Comparison of ENCODE assay signal across 15 cellular contexts in genomic region chr4:76058302-76058701, GRCh38. TPM values are rescaled to one million over a fixed set of nuclear protein-coding genes. Genes with fewer than 3 reads are reported as not detected.
A peak's percentile ranks its signal among the peaks of the same experiment; 100 is the strongest.
DNase-seq lines count a peak whose midpoint lies in the region; ATAC-seq and TF ChIP-seq lines count a peak whose summit lies in the region.
"Had no signal": no experiment of that assay in that cellular context is flagged by ENCODE, and none has a peak within 500 bp of the region (broad histone marks: within the 10 kb centered on the region; RNA-seq: fewer than 3 reads in every experiment).

No MANE protein-coding gene starts in this region.

- no peak for DNase-seq in activated CD8-positive, alpha-beta memory T cell treated with anti-CD3 and anti-CD28 coated beads, Interleukin-2, amount 10 ng/mL, durations not matched to agents 7 days and 5 days
- DNase-seq in activated CD8-positive, alpha-beta memory T cell treated with anti-CD3 and anti-CD28 coated beads, Interleukin-2, amount 50 U/mL, for 4 hours = no peak
- DNase-seq in smooth muscle cell (lab: John Stamatoyannopoulos, UW; ENCODE audit: unreplicated experiment) (no peak), foreskin keratinocyte (no peak), GM23248 (no peak)
- DNase-seq: ACHN, DND-41, MM.1S had no signal

- H2AFZ ChIP-seq in smooth muscle cell (ENCODE audit: low read depth) = peak overlapping the region; percentile 4
- no peak overlapping the region for H2AFZ ChIP-seq in GM23248

- H3K9me3 Mint-ChIP-seq in activated CD8-positive, alpha-beta memory T cell treated with anti-CD3 and anti-CD28 coated beads, Interleukin-2, amount 10 ng/mL, durations not matched to agents 7 days and 5 days (ENCODE audit: low read depth) = no peaks in the 10 kb centered on the region

- H3K36me3 ChIP-seq in smooth muscle cell (ENCODE audit: low read depth) (no peaks in the 10 kb centered on the region), GM23248 (ENCODE audit: low read depth) (no peaks in the 10 kb centered on the region)
- H3K36me3 ChIP-seq: breast epithelium, vagina had no signal

- H3K36me3 Mint-ChIP-seq in activated CD8-positive, alpha-beta memory T cell treated with anti-CD3 and anti-CD28 coated beads, Interleukin-2, amount 10 ng/mL, durations not matched to agents 7 days and 5 days = peaks cover 23% of the 10 kb centered on the region

- ATAC-seq in activated CD8-positive, alpha-beta memory T cell treated with anti-CD3 and anti-CD28 coated beads, Interleukin-2, amount 10 ng/mL, durations not matched to agents 7 days and 5 days = peak; percentile 71
- ATAC-seq in GM21447 (IDR thresholded peaks at IDR 0.05; ENCODE audit: unreplicated experiment) = peak; percentile 34
- peak; percentile 34 for ATAC-seq in HG03342 (IDR thresholded peaks at IDR 0.05; ENCODE audit: unreplicated experiment)
- ATAC-seq in foreskin keratinocyte = no peak
- ATAC-seq in SK-N-SH treated with all-trans-retinoic acid at 6 μM for 48 hours = no peak
- ATAC-seq: sciatic nerve had no signal

- H3K9me2 ChIP-seq in GM23248 (ENCODE audit: insufficient read depth) = no peaks in the 10 kb centered on the region

- H3K27ac ChIP-seq in smooth muscle cell (ENCODE audit: low read depth) (no peak overlapping the region), foreskin keratinocyte (no peak overlapping the region), GM23248 (no peak overlapping the region)
- H3K27ac ChIP-seq: breast epithelium, vagina had no signal

- in situ Hi-C loops in GM23248 (cut with MboI) = no loop called here

- H3K4me3 Mint-ChIP-seq in activated CD8-positive, alpha-beta memory T cell treated with anti-CD3 and anti-CD28 coated beads, Interleukin-2, amount 10 ng/mL, durations not matched to agents 7 days and 5 days = no peak overlapping the region

- TF ChIP-seq CTCF in smooth muscle cell (IDR thresholded peaks at IDR 0.05; ENCODE audit: borderline replicate concordance, insufficient read depth, poor library complexity, severe bottlenecking) = no peak
- no peak for TF ChIP-seq CTCF in foreskin keratinocyte (conservative IDR thresholded peaks at IDR 0.05)

- H3K27me3 Mint-ChIP-seq in activated CD8-positive, alpha-beta memory T cell treated with anti-CD3 and anti-CD28 coated beads, Interleukin-2, amount 10 ng/mL, durations not matched to agents 7 days and 5 days = peaks cover 4% of the 10 kb centered on the region

- H3K27me3 ChIP-seq in smooth muscle cell (ENCODE audit: low read depth) (peaks cover 7% of the 10 kb centered on the region), foreskin keratinocyte (no peaks in the 10 kb centered on the region), GM23248 (replicated peaks; ENCODE audit: insufficient read depth) (peaks cover 57% of the 10 kb centered on the region)
- H3K27me3 ChIP-seq: breast epithelium, vagina had no signal

- H3F3A ChIP-seq in smooth muscle cell (ENCODE audit: low read depth) = peaks cover 11% of the 10 kb centered on the region
- no peaks in the 10 kb centered on the region for H3F3A ChIP-seq in GM23248 (ENCODE audit: insufficient read depth)

- H3K9me3 ChIP-seq in smooth muscle cell (replicated peaks; ENCODE audit: low read depth) = no peaks in the 10 kb centered on the region
- no peaks in the 10 kb centered on the region for H3K9me3 ChIP-seq in GM23248 (ENCODE audit: low read depth)
- H3K9me3 ChIP-seq: breast epithelium, vagina had no signal

- CTCF ChIA-PET in activated CD8-positive, alpha-beta memory T cell treated with anti-CD3 and anti-CD28 coated beads, Interleukin-2, amount 10 ng/mL, durations not matched to agents 7 days and 5 days (lab: Charles Lee) = interaction anchor here (1.0 to 2.7 kb wide), 6 partner anchors 13 to 67 kb away, joined by 3 to 28 read pairs (median 4); partner anchors contain the start of gene SDAD1

- H3K27ac Mint-ChIP-seq in activated CD8-positive, alpha-beta memory T cell treated with anti-CD3 and anti-CD28 coated beads, Interleukin-2, amount 10 ng/mL, durations not matched to agents 7 days and 5 days = peak overlapping the region; percentile 80

- H4K20me1 ChIP-seq in smooth muscle cell (ENCODE audit: low read depth) (no peaks in the 10 kb centered on the region), GM23248 (ENCODE audit: insufficient read depth) (no peaks in the 10 kb centered on the region)

- H3K4me1 ChIP-seq in smooth muscle cell (ENCODE audit: low read depth) (peaks cover 26% of the 10 kb centered on the region), foreskin keratinocyte (peaks cover 22% of the 10 kb centered on the region), GM23248 (ENCODE audit: insufficient read depth) (no peaks in the 10 kb centered on the region)
- H3K4me1 ChIP-seq: breast epithelium, vagina had no signal

- H3K79me2 ChIP-seq in smooth muscle cell (ENCODE audit: low read depth) = no peaks in the 10 kb centered on the region
- no peaks in the 10 kb centered on the region for H3K79me2 ChIP-seq in GM23248 (ENCODE audit: insufficient read depth)

- H3K4me2 ChIP-seq in smooth muscle cell (no peak overlapping the region), GM23248 (ENCODE audit: unreplicated experiment) (no peak overlapping the region)

- peaks cover 77% of the 10 kb centered on the region for H3K4me1 Mint-ChIP-seq in activated CD8-positive, alpha-beta memory T cell treated with anti-CD3 and anti-CD28 coated beads, Interleukin-2, amount 10 ng/mL, durations not matched to agents 7 days and 5 days

- H3K9ac ChIP-seq in smooth muscle cell (ENCODE audit: low read depth) = no peak overlapping the region
- no peak overlapping the region for H3K9ac ChIP-seq in GM23248

- H3K4me3 ChIP-seq in smooth muscle cell (no peak overlapping the region), GM23248 (no peak overlapping the region)
- H3K4me3 ChIP-seq: breast epithelium, vagina had no signal

TF ChIP-seq in SK-N-SH treated with all-trans-retinoic acid at 6 μM for 48 hours, 23 proteins besides CTCF, POLR2A, EP300 and RAD21 (continues in another document):
- TF ChIP-seq GLIS3 (CRISPR knock-in tag; IDR thresholded peaks at IDR 0.05) (no peak), ISL1 (CRISPR knock-in tag; IDR thresholded peaks at IDR 0.05) (no peak), OSR1 (CRISPR knock-in tag; IDR thresholded peaks at IDR 0.05) (no peak), ZFP30 (CRISPR knock-in tag; IDR thresholded peaks at IDR 0.05) (no peak), TOX (CRISPR knock-in tag; IDR thresholded peaks at IDR 0.05; ENCODE audit: borderline replicate concordance) (no peak), POU6F1 (CRISPR knock-in tag; IDR thresholded peaks at IDR 0.05; ENCODE audit: borderline replicate concordance, low read depth) (no peak), ESRRG (CRISPR knock-in tag; IDR thresholded peaks at IDR 0.05) (no peak), TCF4 (CRISPR knock-in tag; IDR thresholded peaks at IDR 0.05; ENCODE audit: borderline replicate concordance) (no peak), ZNF565 (CRISPR knock-in tag; conservative IDR thresholded peaks at IDR 0.05; ENCODE audit: low read depth) (no peak), ZC3H10 (CRISPR knock-in tag; IDR thresholded peaks at IDR 0.05) (no peak)

RNA-seq across cellular contexts. Expression of gene ART3, which starts 16.2 kb away (rescaled TPM):
- total RNA-seq in activated CD8-positive, alpha-beta memory T cell treated with anti-CD3 and anti-CD28 coated beads, Interleukin-2, amount 10 ng/mL, durations not matched to agents 7 days and 5 days = not detected
- total RNA-seq in smooth muscle cell = not detected in 2 replicates
- polyA plus RNA-seq in smooth muscle cell = 0.93 and 1.1 TPM in 2 replicates
- 0.41 TPM in 1 of 2 replicates, not detected in the other for total RNA-seq in foreskin keratinocyte
- 0.22 and 0.27 TPM in 2 replicates for polyA plus RNA-seq in foreskin keratinocyte
- not detected in 2 replicates for total RNA-seq in GM23248 (2014; rRNA removed; shearing (Covaris generic))
- not detected in 2 replicates for polyA plus RNA-seq in GM23248 (2016; fragmentation: Nextera tagmentation; extraction: Ambion mirVana)
- total RNA-seq: breast epithelium, epithelial cell of proximal tubule had no signal

RNA-seq across cellular contexts. Expression of gene CXCL11, which starts 22.4 kb away (rescaled TPM):
- under 1 TPM; 0.40 to 0.53 TPM for total RNA-seq in activated CD8-positive, alpha-beta memory T cell treated with anti-CD3 and anti-CD28 coated beads, Interleukin-2, amount 10 ng/mL, durations not matched to agents 7 days and 5 days
- total RNA-seq in smooth muscle cell = not detected in 2 replicates
- polyA plus RNA-seq in smooth muscle cell = not detected in 2 replicates
- 0.18 and 0.44 TPM in 2 replicates for total RNA-seq in foreskin keratinocyte
- 0.28 and 0.32 TPM in 2 replicates for polyA plus RNA-seq in foreskin keratinocyte
- total RNA-seq in GM23248 (2014; rRNA removed; shearing (Covaris generic)) = not detected in 2 replicates
- not detected in 2 replicates for polyA plus RNA-seq in GM23248 (2016; fragmentation: Nextera tagmentation; extraction: Ambion mirVana)
- total RNA-seq: breast epithelium, vagina had no signal

RNA-seq across cellular contexts. Expression of gene CXCL10, which starts 35.0 kb away (rescaled TPM):
- under 1 TPM; 0.75 to 0.82 TPM for total RNA-seq in activated CD8-positive, alpha-beta memory T cell treated with anti-CD3 and anti-CD28 coated beads, Interleukin-2, amount 10 ng/mL, durations not matched to agents 7 days and 5 days
- total RNA-seq in smooth muscle cell (18.9 and 19.7 TPM in 2 replicates), foreskin keratinocyte (0.28 and 0.44 TPM in 2 replicates)
- polyA plus RNA-seq in smooth muscle cell (18.9 and 21.2 TPM in 2 replicates), foreskin keratinocyte (0.21 and 0.30 TPM in 2 replicates), GM23248 (2016; fragmentation: Nextera tagmentation; extraction: Ambion mirVana) (not detected in 2 replicates)
- total RNA-seq in GM23248 (2014; rRNA removed; shearing (Covaris generic)) = not detected in 2 replicates

RNA-seq across cellular contexts. Expression of gene CXCL9, which starts 51.0 kb away (rescaled TPM):
- total RNA-seq in activated CD8-positive, alpha-beta memory T cell treated with anti-CD3 and anti-CD28 coated beads, Interleukin-2, amount 10 ng/mL, durations not matched to agents 7 days and 5 days = under 1 TPM in 1 of 2 experiments, not detected in 1; 0.07 TPM
- total RNA-seq in smooth muscle cell (0.27 and 0.45 TPM in 2 replicates), foreskin keratinocyte (not detected in 2 replicates)
- polyA plus RNA-seq in smooth muscle cell (0.16 TPM in 1 of 2 replicates, not detected in the other), foreskin keratinocyte (0.01 TPM in 1 of 2 replicates, not detected in the other), GM23248 (2016; fragmentation: Nextera tagmentation; extraction: Ambion mirVana) (not detected in 2 replicates)
- total RNA-seq in GM23248 (2014; rRNA removed; shearing (Covaris generic)) = not detected in 2 replicates
- total RNA-seq: epithelial cell of proximal tubule had no signal

Comparison
In these comparisons a context has a peak if more than half of its experiments do, and no peak if none do; other contexts are left out.
1. ATAC-seq: peak in activated CD8-positive, alpha-beta memory T cell treated with anti-CD3 and anti-CD28 coated beads, Interleukin-2, amount 10 ng/mL, durations not matched to agents 7 days and 5 days (single experiment), GM21447 (single experiment) and HG03342 (single experiment); none in foreskin keratinocyte (single experiment) and SK-N-SH treated with all-trans-retinoic acid at 6 μM for 48 hours (single experiment).
2. RNA of gene CXCL10, which starts 35.0 kb away (total RNA-seq): 18.9 to 19.7 TPM in smooth muscle cell; 0.75 to 0.82 TPM in activated CD8-positive, alpha-beta memory T cell treated with anti-CD3 and anti-CD28 coated beads, Interleukin-2, amount 10 ng/mL, durations not matched to agents 7 days and 5 days, 0.28 to 0.44 TPM in foreskin keratinocyte and not detected in GM23248; every median in the first group is over 10 times any median in the second.